1 cellular context compared by ENCODE assay signal in genomic region chr11:57566564-57567209, GRCh38.
TF ChIP-seq lines count a peak whose summit lies in the region.

No MANE protein-coding gene starts in this region.

TF ChIP-seq in GM23338, 12 proteins besides CTCF, POLR2A, EP300 and RAD21 (continued from another document):
- TF ChIP-seq ZNF462 (CRISPR knock-in tag; IDR thresholded peaks at IDR 0.05) (no peak), EZH2 (IDR thresholded peaks at IDR 0.05; ENCODE audit: low read depth, unreplicated experiment) (no peak), STAT1 (IDR thresholded peaks at IDR 0.05; ENCODE audit: unreplicated experiment) (no peak), ETS1 (IDR thresholded peaks at IDR 0.05) (no peak), JUNB (IDR thresholded peaks at IDR 0.05; ENCODE audit: unreplicated experiment) (no peak), REST (IDR thresholded peaks at IDR 0.05; ENCODE audit: unreplicated experiment) (no peak), ZNF114 (CRISPR knock-in tag; IDR thresholded peaks at IDR 0.05) (no peak), CREB1 (CRISPR knock-in tag; IDR thresholded peaks at IDR 0.05; ENCODE audit: low read depth) (no peak), EZH2phosphoT487 (IDR thresholded peaks at IDR 0.05; ENCODE audit: unreplicated experiment) (no peak)
